10 cellular contexts compared by ENCODE assay signal in genomic region chr19:4913996-4914735, GRCh38. TPM values are rescaled to one million over a fixed set of nuclear protein-coding genes. Genes with fewer than 3 reads are reported as not detected.
A peak's percentile ranks its signal among the peaks of the same experiment; 100 is the strongest.
DNase-seq lines count a peak whose midpoint lies in the region; ATAC-seq, FAIRE-seq and TF ChIP-seq lines count a peak whose summit lies in the region.
"Had no signal": no experiment of that assay in that cellular context is flagged by ENCODE, and none has a peak within 500 bp of the region (broad histone marks: within the 10 kb centered on the region; RNA-seq: fewer than 3 reads in every experiment).

No MANE protein-coding gene starts in this region.

- WGBS in ovary, 3 donors, result 85 to 89% (median 86%) methylated on average over 24 of the region's 24 CpGs

- H3K27me3 ChIP-seq in DND-41 (ENCODE audit: insufficient read depth, low read length, poor library complexity) (no peaks in the 10 kb centered on the region), ovary (no peaks in the 10 kb centered on the region)

- intact Hi-C loops in ovary (cut with DNase I), result loop anchor here in 2 of 4 donors (5.0 to 10.0 kb wide), 2 partner anchors 111 to 118 kb away; no protein-coding TSS in a partner anchor

- H3K36me3 ChIP-seq in DND-41 (ENCODE audit: insufficient read depth, low read length) (peaks cover 85% of the 10 kb centered on the region), ovary (no peaks in the 10 kb centered on the region)

- H3K36me3 Mint-ChIP-seq in T-helper 1 cell treated with Interleukin-12 subunit alpha and Interleukin-12 subunit beta and Interleukin-4 antibody, amounts not matched to agents 30 μg/mL and 1 μg/mL, for 36 hours (ENCODE audit: low read depth), result peaks cover 36% of the 10 kb centered on the region
- H3K36me3 Mint-ChIP-seq in central memory CD8-positive, alpha-beta T cell (ENCODE audit: insufficient read depth), result peaks cover 29% of the 10 kb centered on the region
- peaks cover 5% of the 10 kb centered on the region for H3K36me3 Mint-ChIP-seq in progenitor cell of endocrine pancreas (ENCODE audit: insufficient read depth)

- no peak for TF ChIP-seq EP300 in ovary (IDR thresholded peaks at IDR 0.05)

- H3K4me3 ChIP-seq in DND-41 (ENCODE audit: low read depth in 1 of 2, low read length in 2 of 2), result no peak overlapping the region
- no peak overlapping the region for H3K4me3 ChIP-seq in ovary

- H3K4me1 ChIP-seq in DND-41 (ENCODE audit: insufficient read depth, low read length) (peaks cover 54% of the 10 kb centered on the region), ovary (ENCODE audit: insufficient read depth) (peaks cover 7% of the 10 kb centered on the region)

- H4K20me1 ChIP-seq in DND-41 (ENCODE audit: insufficient read depth, low read length), result peaks cover 83% of the 10 kb centered on the region

- peaks cover 92% of the 10 kb centered on the region for H3K79me2 ChIP-seq in DND-41 (ENCODE audit: insufficient read depth, low read length)

- peak overlapping the region; percentile 97 for H3K4me3 Mint-ChIP-seq in T-helper 1 cell treated with Interleukin-12 subunit alpha and Interleukin-12 subunit beta and Interleukin-4 antibody, amounts not matched to agents 30 μg/mL and 1 μg/mL, for 36 hours
- peak overlapping the region; percentile 94 for H3K4me3 Mint-ChIP-seq in central memory CD8-positive, alpha-beta T cell
- no peak overlapping the region for H3K4me3 Mint-ChIP-seq in progenitor cell of endocrine pancreas (ENCODE audit: low read depth)

- 0 out of 2 replicates have a peak overlapping the region, but pooled peaks have one; percentile 14 for H3K9ac ChIP-seq in DND-41 (ENCODE audit: low read depth, low read length)

- no peak for FAIRE-seq in H54 (lab: Jason Lieb, UNC)

- H3K27me3 Mint-ChIP-seq in T-helper 1 cell treated with Interleukin-12 subunit alpha and Interleukin-12 subunit beta and Interleukin-4 antibody, amounts not matched to agents 30 μg/mL and 1 μg/mL, for 36 hours (ENCODE audit: low read depth), result no peaks in the 10 kb centered on the region
- H3K27me3 Mint-ChIP-seq in central memory CD8-positive, alpha-beta T cell, result no peaks in the 10 kb centered on the region
- H3K27me3 Mint-ChIP-seq in progenitor cell of endocrine pancreas, result no peaks in the 10 kb centered on the region

- peak overlapping the region; percentile 41; the same call in 1 of the 2 replicates for H3K4me2 ChIP-seq in DND-41 (ENCODE audit: insufficient read depth, low read length)

- ATAC-seq in DND-41 (ENCODE audit: insufficient read depth, low read depth) (no peak), HG03442 (IDR thresholded peaks at IDR 0.05; ENCODE audit: unreplicated experiment) (no peak), HG03571 (IDR thresholded peaks at IDR 0.05; ENCODE audit: unreplicated experiment) (no peak)
- ATAC-seq in central memory CD8-positive, alpha-beta T cell (replicated peaks; ENCODE audit: extremely low read depth, poor library complexity, severe bottlenecking), result peak; percentile 13

- DNase-seq in DND-41 (no peak), progenitor cell of endocrine pancreas (ENCODE audit: low spot score, unreplicated experiment) (no peak), H54 (ENCODE audit: insufficient read length, low spot score) (no peak), ovary (no peak)
- peak in 1 of 2 donors; percentile 44 for DNase-seq in central memory CD8-positive, alpha-beta T cell (ENCODE audit: low spot score in 2 of 2)
- DNase-seq: NCI-H446 treated with DMSO at 0.1 percent for 48 hours had no signal

- H3K4me1 Mint-ChIP-seq in T-helper 1 cell treated with Interleukin-12 subunit alpha and Interleukin-12 subunit beta and Interleukin-4 antibody, amounts not matched to agents 30 μg/mL and 1 μg/mL, for 36 hours (ENCODE audit: low read depth), result peaks cover 47% of the 10 kb centered on the region
- peaks cover 41% of the 10 kb centered on the region for H3K4me1 Mint-ChIP-seq in central memory CD8-positive, alpha-beta T cell
- H3K4me1 Mint-ChIP-seq in progenitor cell of endocrine pancreas (ENCODE audit: low read depth), result peaks cover 12% of the 10 kb centered on the region

- H3K9me3 ChIP-seq in DND-41 (ENCODE audit: insufficient read depth, low read length, severe bottlenecking), result no peaks in the 10 kb centered on the region
- no peaks in the 10 kb centered on the region for H3K9me3 ChIP-seq in ovary

- no peak overlapping the region for H2AFZ ChIP-seq in DND-41 (ENCODE audit: low read depth, low read length)

- TF ChIP-seq POLR2A in H54 (IDR thresholded peaks at IDR 0.05; ENCODE audit: low read depth, low read length), result no peak
- TF ChIP-seq POLR2A in ovary (IDR thresholded peaks at IDR 0.05), result no peak

- TF ChIP-seq CTCF in DND-41 (IDR thresholded peaks at IDR 0.05; ENCODE audit: borderline replicate concordance, extremely low read depth, low read length, poor library complexity, severe bottlenecking) (no peak), progenitor cell of endocrine pancreas (IDR thresholded peaks at IDR 0.05; ENCODE audit: unreplicated experiment) (no peak), ovary (IDR thresholded peaks at IDR 0.05) (no peak)

- H3K27ac ChIP-seq in DND-41 (ENCODE audit: low read length), result no peak overlapping the region
- H3K27ac ChIP-seq in ovary, result no peak overlapping the region
- H3K27ac ChIP-seq: VCaP had no signal

- H3K27ac Mint-ChIP-seq in T-helper 1 cell treated with Interleukin-12 subunit alpha and Interleukin-12 subunit beta and Interleukin-4 antibody, amounts not matched to agents 30 μg/mL and 1 μg/mL, for 36 hours, result peak overlapping the region; percentile 99
- H3K27ac Mint-ChIP-seq in central memory CD8-positive, alpha-beta T cell (ENCODE audit: low read depth), result peak overlapping the region; percentile 97
- peak overlapping the region; percentile 19 for H3K27ac Mint-ChIP-seq in progenitor cell of endocrine pancreas

- no peaks in the 10 kb centered on the region for H3K9me3 Mint-ChIP-seq in T-helper 1 cell treated with Interleukin-12 subunit alpha and Interleukin-12 subunit beta and Interleukin-4 antibody, amounts not matched to agents 30 μg/mL and 1 μg/mL, for 36 hours
- H3K9me3 Mint-ChIP-seq in central memory CD8-positive, alpha-beta T cell, result no peaks in the 10 kb centered on the region
- H3K9me3 Mint-ChIP-seq in progenitor cell of endocrine pancreas (ENCODE audit: low read depth), result no peaks in the 10 kb centered on the region

RNA-seq across cellular contexts. Expression of gene UHRF1, which starts 4.9 kb away (rescaled TPM):
- 60.2 and 63.5 TPM in 2 replicates for total RNA-seq in progenitor cell of endocrine pancreas
- total RNA-seq in ovary, result 1 to 10 TPM in 2 of 7 donors, under 1 TPM in 5; 0.18 to 4.0 (median 0.50) TPM
- polyA plus RNA-seq in ovary, result under 1 TPM; 0.42 to 0.86 TPM

RNA-seq across cellular contexts. Expression of gene ARRDC5, which starts 11.5 kb away (rescaled TPM):
- total RNA-seq in progenitor cell of endocrine pancreas (not detected in 2 replicates), ovary (1 to 10 TPM in 1 of 7 donors, under 1 TPM in 4, not detected in 2; 0.15 to 1.2 (median 0.28) TPM)
- polyA plus RNA-seq in ovary, result under 1 TPM in 1 of 2 donors, not detected in 1; 0.07 TPM

RNA-seq across cellular contexts. Expression of gene PLIN3, which starts 46.7 kb away (rescaled TPM):
- 40.0 and 43.6 TPM in 2 replicates for total RNA-seq in progenitor cell of endocrine pancreas
- total RNA-seq in ovary, result 10 to 100 TPM; 26.1 to 83.9 (median 73.7) TPM
- 10 to 100 TPM; 48.7 to 51.9 TPM for polyA plus RNA-seq in ovary

RNA-seq across cellular contexts. Expression of gene KDM4B, which starts 54.7 kb away (rescaled TPM):
- total RNA-seq in progenitor cell of endocrine pancreas (59.6 TPM in 2 replicates), ovary (10 to 100 TPM; 21.6 to 62.9 (median 47.8) TPM)
- polyA plus RNA-seq in ovary, result 10 to 100 TPM in 1 of 2 donors, 1 to 10 TPM in 1; 5.2 to 19.4 TPM

Comparison
In these comparisons a context has a peak if more than half of its experiments do, and no peak if none do; other contexts are left out.
1. H3K27ac Mint-ChIP-seq: peak in every context shown above with its lines; median percentile 99 in T-helper 1 cell treated with Interleukin-12 subunit alpha and Interleukin-12 subunit beta and Interleukin-4 antibody, amounts not matched to agents 30 μg/mL and 1 μg/mL, for 36 hours; 97 in central memory CD8-positive, alpha-beta T cell; 19 in progenitor cell of endocrine pancreas.
2. RNA of gene UHRF1, which starts 4.9 kb away (total RNA-seq): 60.2 to 63.5 TPM in progenitor cell of endocrine pancreas; 0.18 to 4.0 TPM in ovary; every median in the first group is over 10 times any median in the second.